ENCODE assay signal across 9 cellular contexts in the genomic region with DNA sequence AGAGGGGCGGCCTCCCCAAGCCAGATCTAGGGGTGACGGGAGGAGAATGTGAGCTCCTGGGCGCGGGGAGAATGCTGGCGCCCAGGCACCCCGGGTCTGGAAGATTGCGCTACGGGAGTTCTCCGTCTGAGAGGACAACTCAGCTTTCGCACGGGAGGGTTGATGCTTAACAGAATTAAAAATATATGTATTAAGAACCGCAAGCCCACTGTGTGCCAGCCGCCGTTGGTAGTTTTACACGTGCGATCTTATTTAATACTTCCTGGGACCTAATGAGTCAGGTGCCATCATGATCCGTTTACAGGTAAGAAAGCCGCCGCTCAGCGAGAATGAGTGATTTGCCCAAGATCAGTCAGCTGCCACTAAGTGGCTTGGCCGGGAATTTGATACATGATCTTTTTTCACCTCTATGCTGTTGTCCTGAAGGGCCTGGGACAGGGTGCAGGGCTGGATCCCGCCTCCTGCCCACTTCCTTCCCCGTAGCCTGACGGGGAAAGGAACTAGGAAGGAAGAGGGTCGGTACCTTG. TPM values are rescaled to one million over a fixed set of nuclear protein-coding genes. Genes with fewer than 3 reads are reported as not detected.
DNase-seq lines count a peak whose midpoint lies in the region; ATAC-seq, FAIRE-seq and TF ChIP-seq lines count a peak whose summit lies in the region.
"Had no signal": no experiment of that assay in that cellular context is flagged by ENCODE, and none has a peak within 500 bp of the region (broad histone marks: within the 10 kb centered on the region; RNA-seq: fewer than 3 reads in every experiment).

No MANE protein-coding gene starts in this region.

- no peak for FAIRE-seq in keratinocyte (lab: Jason Lieb, UNC)

- H2AFZ ChIP-seq in keratinocyte (ENCODE audit: control insufficient read depth, low read length), result no peak overlapping the region

- H3K27ac Mint-ChIP-seq in activated CD8-positive, alpha-beta T cell treated with anti-CD3 and anti-CD28 coated beads for 36 hours, result no peak overlapping the region
- no peak overlapping the region for H3K27ac Mint-ChIP-seq in activated CD8-positive, alpha-beta T cell treated with anti-CD3 and anti-CD28 coated beads, Interleukin-2, amount 10 ng/mL, durations not matched to agents 7 days and 5 days

- H3K79me2 ChIP-seq in keratinocyte (ENCODE audit: control insufficient read depth, insufficient read depth, low read length), result no peaks in the 10 kb centered on the region

- H3K4me2 ChIP-seq in keratinocyte (ENCODE audit: control insufficient read depth, extremely low read depth, insufficient read depth, low read depth, low read length), result peak overlapping the region; percentile 64

- TF ChIP-seq EP300 in transverse colon (IDR thresholded peaks at IDR 0.05; ENCODE audit: low read depth), result no peak

- no peaks in the 10 kb centered on the region for H3K36me3 ChIP-seq in keratinocyte (ENCODE audit: control insufficient read depth in 2 of 2, extremely low read depth in 1 of 2, insufficient read depth in 2 of 2, low read length in 2 of 2)
- no peaks in the 10 kb centered on the region for H3K36me3 ChIP-seq in transverse colon

- ATAC-seq in activated CD8-positive, alpha-beta T cell treated with anti-CD3 and anti-CD28 coated beads for 36 hours, result no peak
- ATAC-seq in activated CD8-positive, alpha-beta T cell treated with anti-CD3 and anti-CD28 coated beads, Interleukin-2, amount 10 ng/mL, durations not matched to agents 7 days and 5 days, result no peak
- ATAC-seq in HG03159 (IDR thresholded peaks at IDR 0.05; ENCODE audit: unreplicated experiment), result no peak
- no peak for ATAC-seq in GM19455 (IDR thresholded peaks at IDR 0.05; ENCODE audit: unreplicated experiment)

- DNase-seq in activated CD8-positive, alpha-beta T cell treated with anti-CD3 and anti-CD28 coated beads for 36 hours, result peak; percentile 5
- DNase-seq in activated CD8-positive, alpha-beta T cell treated with anti-CD3 and anti-CD28 coated beads, Interleukin-2, amount 10 ng/mL, durations not matched to agents 7 days and 5 days, result no peak
- no peak for DNase-seq in astrocyte of the spinal cord (ENCODE audit: low read depth, low spot score)
- no peak for DNase-seq in keratinocyte (ENCODE audit: low read depth, low spot score)
- DNase-seq in transverse colon, result no peak
- no peak for DNase-seq in GM13976 (ENCODE audit: low spot score)
- DNase-seq: DMS53 had no signal

- WGBS in transverse colon (ENCODE audit: low coverage in 1 of 2), 2 donors, result 7% methylated on average over 3 to 21 of the region's 25 CpGs

- H3K27me3 Mint-ChIP-seq in activated CD8-positive, alpha-beta T cell treated with anti-CD3 and anti-CD28 coated beads for 36 hours, result peaks cover 58% of the 10 kb centered on the region
- H3K27me3 Mint-ChIP-seq in activated CD8-positive, alpha-beta T cell treated with anti-CD3 and anti-CD28 coated beads, Interleukin-2, amount 10 ng/mL, durations not matched to agents 7 days and 5 days (ENCODE audit: low read depth), result peaks cover 50% of the 10 kb centered on the region

- H3K9me3 Mint-ChIP-seq in activated CD8-positive, alpha-beta T cell treated with anti-CD3 and anti-CD28 coated beads for 36 hours, result no peaks in the 10 kb centered on the region
- no peaks in the 10 kb centered on the region for H3K9me3 Mint-ChIP-seq in activated CD8-positive, alpha-beta T cell treated with anti-CD3 and anti-CD28 coated beads, Interleukin-2, amount 10 ng/mL, durations not matched to agents 7 days and 5 days (ENCODE audit: insufficient read depth)

- intact Hi-C loops in activated CD8-positive, alpha-beta T cell treated with anti-CD3 and anti-CD28 coated beads for 36 hours (cut with micrococcal nuclease), result loop anchor here (10.0 kb wide), 1 partner anchor 114 kb away; no protein-coding TSS in a partner anchor
- intact Hi-C loops in transverse colon (cut with DNase I; ENCODE audit: low total_unique reads), result no loop called here

- CTCF ChIA-PET in activated CD8-positive, alpha-beta T cell treated with anti-CD3 and anti-CD28 coated beads for 36 hours (lab: Charles Lee), result interaction anchor here (1.3 kb wide), 1 partner anchor 113 kb away, joined by 3 read pairs; no protein-coding TSS in a partner anchor
- CTCF ChIA-PET in activated CD8-positive, alpha-beta T cell treated with anti-CD3 and anti-CD28 coated beads, Interleukin-2, amount 10 ng/mL, durations not matched to agents 7 days and 5 days (lab: Charles Lee), result no interaction called here

- POLR2A ChIA-PET in activated CD8-positive, alpha-beta T cell treated with anti-CD3 and anti-CD28 coated beads for 36 hours (lab: Charles Lee), result no interaction called here
- POLR2A ChIA-PET in activated CD8-positive, alpha-beta T cell treated with anti-CD3 and anti-CD28 coated beads, Interleukin-2, amount 10 ng/mL, durations not matched to agents 7 days and 5 days (lab: Charles Lee), result no interaction called here

- no peak for TF ChIP-seq POLR2A in transverse colon (IDR thresholded peaks at IDR 0.05)

- H3K27me3 ChIP-seq in keratinocyte (ENCODE audit: control insufficient read depth, extremely low read depth, insufficient read depth, low read length) (peaks cover 46% of the 10 kb centered on the region), transverse colon (peaks cover 63% of the 10 kb centered on the region)

- H3K4me1 ChIP-seq in keratinocyte (ENCODE audit: control insufficient read depth, extremely low read depth, insufficient read depth, low read length) (peaks cover 3% of the 10 kb centered on the region), transverse colon (peaks cover 0 to 17% (median 10%) of the 10 kb centered on the region in 4 donors)

- no peaks in the 10 kb centered on the region for H3K36me3 Mint-ChIP-seq in activated CD8-positive, alpha-beta T cell treated with anti-CD3 and anti-CD28 coated beads for 36 hours (ENCODE audit: low read depth)
- H3K36me3 Mint-ChIP-seq in activated CD8-positive, alpha-beta T cell treated with anti-CD3 and anti-CD28 coated beads, Interleukin-2, amount 10 ng/mL, durations not matched to agents 7 days and 5 days (ENCODE audit: low read depth), result no peaks in the 10 kb centered on the region

- H3K4me3 Mint-ChIP-seq in activated CD8-positive, alpha-beta T cell treated with anti-CD3 and anti-CD28 coated beads for 36 hours, result no peak overlapping the region
- no peak overlapping the region for H3K4me3 Mint-ChIP-seq in activated CD8-positive, alpha-beta T cell treated with anti-CD3 and anti-CD28 coated beads, Interleukin-2, amount 10 ng/mL, durations not matched to agents 7 days and 5 days

- peak overlapping the region; percentile 64 for H3K4me3 ChIP-seq in astrocyte of the spinal cord (ENCODE audit: low read depth, low read length)
- H3K4me3 ChIP-seq in keratinocyte (ENCODE audit: control insufficient read depth in 2 of 3, extremely low read depth in 1 of 3, insufficient read depth in 2 of 3, low read depth in 1 of 3, low read length in 3 of 3), result peak overlapping the region in 1 of 3 experiments; percentile 62
- peak overlapping the region in 3 of 4 donors; percentile 38 to 58 (median 41) for H3K4me3 ChIP-seq in transverse colon

- dilution Hi-C loops in keratinocyte (cut with MboI; ENCODE audit: extremely low pct_ligation_motif_present, low sequenced_read_pairs), result no loop called here

- in situ Hi-C loops in astrocyte of the spinal cord (cut with HindIII; ENCODE audit: low sequenced_read_pairs), result no loop called here
- in situ Hi-C loops in transverse colon (cut with MboI; ENCODE audit: low pct_ligation_motif_present in 1 of 4, low pct_unique_long_range_greater_than_20kb in 1 of 4, low sequenced_read_pairs in 3 of 4), result no loop called here
- in situ Hi-C loops in GM13976 (cut with MboI; ENCODE audit: low sequenced_read_pairs, unreplicated experiment), result no loop called here

- TF ChIP-seq CTCF in activated CD8-positive, alpha-beta T cell treated with anti-CD3 and anti-CD28 coated beads for 36 hours (IDR thresholded peaks at IDR 0.05), result no peak
- TF ChIP-seq CTCF in astrocyte of the spinal cord (IDR thresholded peaks at IDR 0.05; ENCODE audit: low read depth, low read length) (no peak), keratinocyte (optimal IDR thresholded peaks at IDR 0.05 in 1 of 3, IDR thresholded peaks at IDR 0.05 in 1 of 3, conservative IDR thresholded peaks at IDR 0.05 in 1 of 3; ENCODE audit: extremely low read depth in 1 of 3, insufficient read depth in 2 of 3, low read length in 3 of 3) (no peak), transverse colon (IDR thresholded peaks at IDR 0.05) (no peak), GM13976 (IDR thresholded peaks at IDR 0.05; ENCODE audit: borderline replicate concordance, control extremely low read depth, extremely low read depth, insufficient read depth, missing control alignments) (no peak)

- H4K20me1 ChIP-seq in keratinocyte (ENCODE audit: control insufficient read depth, extremely low read depth, insufficient read depth, low read length), result no peaks in the 10 kb centered on the region

- no peak overlapping the region for H3K27ac ChIP-seq in keratinocyte (ENCODE audit: control insufficient read depth, insufficient read depth, low read length)
- no peak overlapping the region for H3K27ac ChIP-seq in transverse colon

- H3K4me1 Mint-ChIP-seq in activated CD8-positive, alpha-beta T cell treated with anti-CD3 and anti-CD28 coated beads for 36 hours (ENCODE audit: low read depth), result peaks cover 4% of the 10 kb centered on the region
- H3K4me1 Mint-ChIP-seq in activated CD8-positive, alpha-beta T cell treated with anti-CD3 and anti-CD28 coated beads, Interleukin-2, amount 10 ng/mL, durations not matched to agents 7 days and 5 days (ENCODE audit: low read depth), result peaks cover 4% of the 10 kb centered on the region

- H3K9me3 ChIP-seq in keratinocyte (ENCODE audit: control insufficient read depth, low read depth, low read length) (no peaks in the 10 kb centered on the region), transverse colon (no peaks in the 10 kb centered on the region)

- H3K9ac ChIP-seq in keratinocyte (ENCODE audit: control insufficient read depth, extremely low read depth, insufficient read depth, low read length), result no peak overlapping the region

- no peaks in the 10 kb centered on the region for H3K9me1 ChIP-seq in keratinocyte (ENCODE audit: control insufficient read depth, extremely low read depth, insufficient read depth, low read length)

RNA-seq across cellular contexts. Expression of gene VAT1L, which starts 0.8 kb away (rescaled TPM):
- not detected for total RNA-seq in activated CD8-positive, alpha-beta T cell treated with anti-CD3 and anti-CD28 coated beads for 36 hours
- not detected for total RNA-seq in activated CD8-positive, alpha-beta T cell treated with anti-CD3 and anti-CD28 coated beads, Interleukin-2, amount 10 ng/mL, durations not matched to agents 7 days and 5 days
- not detected in 3 replicates for polyA plus RNA-seq in keratinocyte
- polyA plus RNA-seq in keratinocyte (2011; ENCODE audit: low read depth), result not detected
- not detected in 2 replicates for polyA plus RNA-seq in keratinocyte (2011; cell fraction: cytosol; rRNA removed)
- not detected in 2 replicates for polyA plus RNA-seq in keratinocyte (2011; cell fraction: nucleus; rRNA removed)
- not detected in 2 replicates for polyA plus RNA-seq in keratinocyte (2012; ENCODE audit: low replicate concordance)
- not detected in 3 replicates for polyA minus RNA-seq in keratinocyte
- not detected for polyA minus RNA-seq in keratinocyte (2011; cell fraction: cytosol; rRNA and poly(A)+ RNA removed)
- polyA minus RNA-seq in keratinocyte (2011; cell fraction: nucleus; rRNA and poly(A)+ RNA removed), result not detected in 2 replicates
- 1 to 10 TPM in 3 of 4 donors, under 1 TPM in 1; 0.80 to 1.4 (median 1.2) TPM for total RNA-seq in transverse colon
